ENCODE assay signal across 1 cellular context in genomic region chr4:145178740-145179139, GRCh38.
TF ChIP-seq lines count a peak whose summit lies in the region.

No MANE protein-coding gene starts in this region.

TF ChIP-seq in GM23338, 12 proteins besides CTCF, POLR2A, EP300 and RAD21 (continued from another document):
- TF ChIP-seq ZNF462 (CRISPR knock-in tag; IDR thresholded peaks at IDR 0.05) (no peak), REST (IDR thresholded peaks at IDR 0.05; ENCODE audit: unreplicated experiment) (no peak)
